In genomic region chr12:8399496-8400031, GRCh38 we compare ENCODE assay signal across 14 cellular contexts. TPM values are rescaled to one million over a fixed set of nuclear protein-coding genes. Genes with fewer than 3 reads are reported as not detected.
DNase-seq lines count a peak whose midpoint lies in the region; TF ChIP-seq lines count a peak whose summit lies in the region.
"Not testable (repeated sequence)": the region's sequence is repeated elsewhere in the genome, so short reads cannot be mapped to it uniquely, and the experiment has no call there.
"Had no signal": no experiment of that assay in that cellular context is flagged by ENCODE, and none has a peak within 500 bp of the region (broad histone marks: within the 10 kb centered on the region; RNA-seq: fewer than 3 reads in every experiment).

No MANE protein-coding gene starts in this region.

- H3K4me1 Mint-ChIP-seq in HFFc6 (ENCODE audit: low read depth), result peaks cover 10% of the 10 kb centered on the region; the same call in 1 of the 2 replicates
- not testable (repeated sequence) for H3K4me1 Mint-ChIP-seq in activated CD4-positive, alpha-beta T cell treated with anti-CD3 and anti-CD28 coated beads, Interleukin-2, amount 10 ng/mL, durations not matched to agents 24 days and 14 days

- H4K8ac ChIP-seq in mesenchymal stem cell (ENCODE audit: low read length), result not testable (repeated sequence)

- H3K27me3 ChIP-seq in mesenchymal stem cell (ENCODE audit: control insufficient read depth in 1 of 2, insufficient read depth in 1 of 2, low read length in 2 of 2); smooth muscle cell (ENCODE audit: low read depth): not testable (repeated sequence)

- WGBS in mesenchymal stem cell, result 20% methylated on average over 6 of the region's 13 CpGs
- WGBS in smooth muscle cell (ENCODE audit: low lambda C conversion rate), result 29% methylated on average over 13 of the region's 13 CpGs

- H4K91ac ChIP-seq in mesenchymal stem cell (ENCODE audit: low read length), result not testable (repeated sequence)

- POLR2A ChIA-PET in GM10248 (lab: Yijun Ruan, JAX), result not testable (repeated sequence)

- H3K18ac ChIP-seq in mesenchymal stem cell (ENCODE audit: low read depth in 1 of 2, low read length in 2 of 2), result not testable (repeated sequence)

- H2AK5ac ChIP-seq in mesenchymal stem cell (ENCODE audit: low read length, severe bottlenecking), result not testable (repeated sequence)

- DNase-seq in COLO668 (lab: John Stamatoyannopoulos, UW; ENCODE audit: unreplicated experiment) (peak; percentile 19), GM10248 (ENCODE audit: extremely low spot score) (peak; percentile 1), H4 (ENCODE audit: low spot score) (peak; percentile 80), HFFc6 (peak; percentile 27), RPMI7951 (ENCODE audit: low read depth) (peak; percentile 6), mesenchymal stem cell (peak; percentile 71)
- peak; percentile 36 for DNase-seq in activated CD4-positive, alpha-beta T cell treated with anti-CD3 and anti-CD28 coated beads, Interleukin-2, amount 10 ng/mL, durations not matched to agents 24 days and 14 days
- DNase-seq in smooth muscle cell (lab: John Stamatoyannopoulos, UW; ENCODE audit: unreplicated experiment), result not testable (repeated sequence)

- not testable (repeated sequence) for H3K36me3 Mint-ChIP-seq in HFFc6 (ENCODE audit: low read depth); activated CD4-positive, alpha-beta T cell treated with anti-CD3 and anti-CD28 coated beads, Interleukin-2, amount 10 ng/mL, durations not matched to agents 24 days and 14 days (ENCODE audit: low read depth)

- not testable (repeated sequence) for H2BK15ac ChIP-seq in mesenchymal stem cell (ENCODE audit: low read depth, poor library complexity, severe bottlenecking)

- not testable (repeated sequence) for H2BK120ac ChIP-seq in mesenchymal stem cell (ENCODE audit: low read depth, low read length)

- not testable (repeated sequence) for H3K4me3 Mint-ChIP-seq in HFFc6; activated CD4-positive, alpha-beta T cell treated with anti-CD3 and anti-CD28 coated beads, Interleukin-2, amount 10 ng/mL, durations not matched to agents 24 days and 14 days

- not testable (repeated sequence) for H3K14ac ChIP-seq in mesenchymal stem cell (ENCODE audit: low read length in 2 of 2)

- TF ChIP-seq CTCF in GM10248 (IDR thresholded peaks at IDR 0.05; ENCODE audit: control extremely low read depth, extremely low read depth, low read depth, missing control alignments); HFFc6 (IDR thresholded peaks at IDR 0.05); smooth muscle cell (IDR thresholded peaks at IDR 0.05; ENCODE audit: borderline replicate concordance, insufficient read depth, poor library complexity, severe bottlenecking): not testable (repeated sequence)

- H3K27ac Mint-ChIP-seq in HFFc6; activated CD4-positive, alpha-beta T cell treated with anti-CD3 and anti-CD28 coated beads, Interleukin-2, amount 10 ng/mL, durations not matched to agents 24 days and 14 days: not testable (repeated sequence)

- not testable (repeated sequence) for H2BK5ac ChIP-seq in mesenchymal stem cell (ENCODE audit: low read depth, low read length, poor library complexity, severe bottlenecking)

- H3K4me3 ChIP-seq in mesenchymal stem cell (ENCODE audit: insufficient read depth in 1 of 2, low read depth in 1 of 2, low read length in 2 of 2); smooth muscle cell: not testable (repeated sequence)

- not testable (repeated sequence) for H3K36me3 ChIP-seq in mesenchymal stem cell (ENCODE audit: control insufficient read depth in 1 of 2, insufficient read depth in 2 of 2, low read depth in 1 of 2, low read length in 2 of 2); smooth muscle cell (ENCODE audit: low read depth)

- not testable (repeated sequence) for H4K20me1 ChIP-seq in smooth muscle cell (ENCODE audit: low read depth)

- H3K9me3 Mint-ChIP-seq in HFFc6; activated CD4-positive, alpha-beta T cell treated with anti-CD3 and anti-CD28 coated beads, Interleukin-2, amount 10 ng/mL, durations not matched to agents 24 days and 14 days: not testable (repeated sequence)

- not testable (repeated sequence) for H3K79me2 ChIP-seq in smooth muscle cell (ENCODE audit: low read depth)

- not testable (repeated sequence) for H3F3A ChIP-seq in smooth muscle cell (ENCODE audit: low read depth)

- not testable (repeated sequence) for H3K4me2 ChIP-seq in mesenchymal stem cell (ENCODE audit: low read length, poor library complexity, severe bottlenecking); smooth muscle cell

- H2BK12ac ChIP-seq in mesenchymal stem cell (ENCODE audit: low read length in 2 of 2), result not testable (repeated sequence)

- H3K9ac ChIP-seq in mesenchymal stem cell (ENCODE audit: low read length); smooth muscle cell (ENCODE audit: low read depth): not testable (repeated sequence)

- H2AFZ ChIP-seq in mesenchymal stem cell (ENCODE audit: low read depth, low read length); smooth muscle cell (ENCODE audit: low read depth): not testable (repeated sequence)

- peaks cover 11% of the 10 kb centered on the region for H3K27me3 Mint-ChIP-seq in HFFc6 (ENCODE audit: insufficient read depth)
- H3K27me3 Mint-ChIP-seq in activated CD4-positive, alpha-beta T cell treated with anti-CD3 and anti-CD28 coated beads, Interleukin-2, amount 10 ng/mL, durations not matched to agents 24 days and 14 days, result peaks cover 11% of the 10 kb centered on the region

- not testable (repeated sequence) for H3K27ac ChIP-seq in mesenchymal stem cell (ENCODE audit: low read length, poor library complexity, severe bottlenecking)
- peak overlapping the region; percentile 28 for H3K27ac ChIP-seq in smooth muscle cell (ENCODE audit: low read depth)

- H3K79me1 ChIP-seq in mesenchymal stem cell (replicated peaks; ENCODE audit: low read length, poor library complexity, severe bottlenecking), result not testable (repeated sequence)

- intact Hi-C loops in activated CD4-positive, alpha-beta T cell treated with anti-CD3 and anti-CD28 coated beads, Interleukin-2, amount 10 ng/mL, durations not matched to agents 24 days and 14 days (cut with micrococcal nuclease), result not testable (repeated sequence)

- H3K4me1 ChIP-seq in mesenchymal stem cell (ENCODE audit: control insufficient read depth, insufficient read depth, low read depth, low read length); smooth muscle cell (ENCODE audit: low read depth): not testable (repeated sequence)

- CTCF ChIA-PET in GM10248 (lab: Yijun Ruan, JAX), result not testable (repeated sequence)

- not testable (repeated sequence) for H3K23ac ChIP-seq in mesenchymal stem cell (ENCODE audit: low read length in 2 of 2)

- H3K4ac ChIP-seq in mesenchymal stem cell (ENCODE audit: low read depth in 1 of 2, low read length in 2 of 2), result not testable (repeated sequence)

- H3K9me3 ChIP-seq in mesenchymal stem cell (ENCODE audit: control insufficient read depth, low read length); smooth muscle cell (replicated peaks; ENCODE audit: low read depth): not testable (repeated sequence)

RNA-seq across cellular contexts. Expression of gene CLEC6A, which starts 56.2 kb away (rescaled TPM):
- total RNA-seq in H4 (2014; rRNA removed; shearing (Covaris generic)), result not detected in 2 replicates
- total RNA-seq in HFFc6 (2021; fragmentation: NEBNext Ultra II Directional; extraction: Animal tissue kit (Norgen Biotek cat#: 25700)), result not detected
- not detected in 2 replicates for total RNA-seq in RPMI7951 (2014; rRNA removed; shearing (Covaris generic))
- total RNA-seq in activated CD4-positive, alpha-beta T cell treated with anti-CD3 and anti-CD28 coated beads, Interleukin-2, amount 10 ng/mL, durations not matched to agents 24 days and 14 days, result not detected in 2 replicates
- not detected for polyA plus RNA-seq in mesenchymal stem cell (2013, experiment 1 of 2)
- not detected for polyA plus RNA-seq in mesenchymal stem cell (2013, experiment 2 of 2)
- total RNA-seq in smooth muscle cell, result not detected in 2 replicates
- not detected in 2 replicates for polyA plus RNA-seq in smooth muscle cell
- total RNA-seq: CD8-positive, alpha-beta T cell; HT-29; Right ventricle myocardium inferior; SK-MEL-5; T-cell had no signal
- polyA plus RNA-seq: A549 had no signal
